11 cellular contexts compared by ENCODE assay signal in the genomic region with DNA sequence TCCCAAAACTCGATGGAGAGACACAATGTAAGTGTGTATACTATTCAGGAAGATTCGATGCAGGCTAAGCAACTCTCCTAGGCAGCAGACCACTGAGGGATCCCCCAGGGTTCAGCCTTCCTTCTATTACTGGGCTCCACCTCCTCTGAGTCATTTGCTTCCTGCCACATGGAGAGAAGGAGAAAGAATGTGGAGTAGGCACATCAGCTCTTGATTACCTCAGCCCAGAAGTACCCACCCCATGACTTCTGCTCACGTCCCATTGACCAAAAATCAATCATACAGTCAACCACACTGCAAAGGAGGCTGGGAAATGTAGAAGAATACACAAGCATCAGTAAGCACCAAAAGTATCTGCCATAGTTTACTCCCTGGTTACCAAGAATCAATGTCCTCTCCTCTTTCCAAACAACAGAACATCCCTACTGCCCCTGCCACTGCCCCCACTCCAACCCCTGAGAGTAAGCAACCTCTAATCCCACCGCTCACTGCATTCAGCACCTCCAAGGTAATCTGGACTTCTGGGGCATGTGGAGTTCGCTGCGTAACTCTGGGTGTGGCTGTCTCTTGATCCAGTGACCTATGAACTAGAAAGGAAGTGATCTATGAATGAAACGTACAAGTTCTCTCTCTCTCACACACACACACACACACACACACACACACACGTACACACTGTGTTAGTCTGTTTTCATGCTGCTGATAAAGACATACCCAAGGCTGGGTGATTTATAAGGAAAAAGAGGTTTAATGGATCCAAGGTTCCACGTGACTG.
DNase-seq lines count a peak whose midpoint lies in the region; TF ChIP-seq lines count a peak whose summit lies in the region.
"Had no signal": no experiment of that assay in that cellular context is flagged by ENCODE, and none has a peak within 500 bp of the region (broad histone marks: within the 10 kb centered on the region; RNA-seq: fewer than 3 reads in every experiment).

No MANE protein-coding gene starts in this region.

- peak; percentile 58 for DNase-seq in AG04449 (ENCODE audit: low read depth, low spot score)
- DNase-seq in HPDE6-E6E7 (ENCODE audit: extremely low spot score), result peak; percentile 21
- peak; percentile 91 for DNase-seq in astrocyte of the spinal cord (ENCODE audit: low read depth, low spot score)
- peak; percentile 69 for DNase-seq in islet precursor cell
- no peak for DNase-seq in HuH-7.5 (ENCODE audit: low spot score)
- no peak for DNase-seq in effector CD4-positive, alpha-beta T cell
- DNase-seq in hypothalamus (lab: John Stamatoyannopoulos, UW), result no peak
- DNase-seq in NCI-H2081 (lab: John Stamatoyannopoulos, UW), result no peak
- DNase-seq: activated CD8-positive, alpha-beta T cell treated with anti-CD3 and anti-CD28 coated beads, Interleukin-2, amount 10 ng/mL, durations not matched to agents 7 days and 5 days; activated naive CD4-positive, alpha-beta T cell treated with anti-CD3 and anti-CD28 coated beads, Interleukin-2, amount 10 ng/mL, durations not matched to agents 7 days and 5 days; NCI-H524 had no signal

- TF ChIP-seq CTCF in AG04449 (IDR thresholded peaks at IDR 0.05; ENCODE audit: insufficient read depth, low read length, missing control alignments) (no peak), astrocyte of the spinal cord (IDR thresholded peaks at IDR 0.05; ENCODE audit: low read depth, low read length) (no peak)

- CTCF ChIA-PET in AG04449 (lab: Yijun Ruan, JAX), result interaction anchor here (0.7 to 2.3 kb wide), 3 partner anchors 60 to 121 kb away, joined by 3 to 12 read pairs (median 3); no protein-coding TSS in a partner anchor

- no peak overlapping the region for H3K4me3 ChIP-seq in AG04449 (ENCODE audit: low read depth, low read length)
- H3K4me3 ChIP-seq in astrocyte of the spinal cord (ENCODE audit: low read depth, low read length), result no peak overlapping the region

- POLR2A ChIA-PET in AG04449 (lab: Yijun Ruan, JAX), result no interaction called here

- in situ Hi-C loops in astrocyte of the spinal cord (cut with HindIII; ENCODE audit: low sequenced_read_pairs), result no loop called here

Comparison
In these comparisons a context has a peak if more than half of its experiments do, and no peak if none do; other contexts are left out.
1. DNase-seq: peak in AG04449 (single experiment), HPDE6-E6E7 (single experiment), astrocyte of the spinal cord (single experiment) and islet precursor cell (single experiment); none in HuH-7.5 (single experiment), effector CD4-positive, alpha-beta T cell (single experiment), hypothalamus (0 of 51) and NCI-H2081 (0 of 2).